Comparison of ENCODE assay signal across 9 cellular contexts in the genomic region with DNA sequence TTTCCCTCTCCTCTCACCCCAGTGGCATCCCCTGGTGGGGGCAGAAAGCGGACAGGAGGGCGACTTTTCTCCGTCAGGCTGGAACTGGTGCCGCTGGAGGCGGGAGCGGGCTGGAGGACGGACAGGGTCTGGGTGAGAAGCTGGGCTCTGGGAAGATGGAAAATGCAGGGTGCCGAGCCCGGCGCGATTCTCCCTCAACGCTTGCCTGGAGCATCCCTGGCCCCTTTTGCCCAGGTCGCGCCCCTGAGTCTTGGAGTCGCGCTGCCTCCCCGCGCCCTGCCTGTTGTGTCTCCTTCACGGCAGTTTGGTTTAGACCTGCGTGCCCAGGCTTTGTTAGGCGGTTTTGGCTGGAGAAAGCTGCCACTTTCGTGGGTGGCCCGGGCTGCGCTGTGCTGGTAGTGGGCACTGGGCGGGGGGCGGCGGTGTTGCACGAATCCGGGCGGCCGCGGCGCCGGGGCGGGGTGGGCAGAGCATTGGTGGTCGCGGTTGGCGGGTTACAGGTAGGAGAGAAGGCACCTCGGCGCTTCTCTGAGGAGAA. TPM values are rescaled to one million over a fixed set of nuclear protein-coding genes. Genes with fewer than 3 reads are reported as not detected.
DNase-seq lines count a peak whose midpoint lies in the region; ATAC-seq and TF ChIP-seq lines count a peak whose summit lies in the region.
"Had no signal": no experiment of that assay in that cellular context is flagged by ENCODE, and none has a peak within 500 bp of the region (broad histone marks: within the 10 kb centered on the region; RNA-seq: fewer than 3 reads in every experiment).

No MANE protein-coding gene starts in this region.

- CTCF ChIA-PET in CD4-positive, alpha-beta T cell (lab: Charles Lee) = no interaction called here

- peaks cover 49% of the 10 kb centered on the region for H3K27me3 ChIP-seq in left ventricle myocardium inferior (ENCODE audit: low read depth)
- peaks cover 0 to 56% (median 24%) of the 10 kb centered on the region in 3 donors for H3K27me3 ChIP-seq in psoas muscle (ENCODE audit: insufficient read depth in 3 of 3, low read length in 2 of 3)
- H3K27me3 ChIP-seq in CD4-positive, alpha-beta T cell (ENCODE audit: control insufficient read depth, insufficient read depth, low read length) = peaks cover 43% of the 10 kb centered on the region

- intact Hi-C loops in left ventricle myocardium inferior (cut with micrococcal nuclease) = no loop called here
- intact Hi-C loops in psoas muscle (cut with DNase I) = no loop called here
- intact Hi-C loops in CD4-positive, alpha-beta T cell (cut with DNase I, micrococcal nuclease) = no loop called here

- peaks cover 50% of the 10 kb centered on the region for H3K27me3 Mint-ChIP-seq in T-helper 2 cell treated with Interferon-gamma antibody and Interleukin-4, amounts not matched to agents 5 μg/mL and 100 μg/mL, for 36 hours (ENCODE audit: low read depth)
- peaks cover 45% of the 10 kb centered on the region for H3K27me3 Mint-ChIP-seq in CD4-positive, alpha-beta T cell

- H3K4me1 ChIP-seq in left ventricle myocardium inferior (peaks cover 46% of the 10 kb centered on the region), psoas muscle (no peaks in the 10 kb centered on the region)

- TF ChIP-seq CTCF in GM10266 (IDR thresholded peaks at IDR 0.05; ENCODE audit: control insufficient read depth, insufficient read depth, low read depth, missing control alignments) (no peak), left ventricle myocardium inferior (IDR thresholded peaks at IDR 0.05; ENCODE audit: borderline replicate concordance) (no peak), psoas muscle (IDR thresholded peaks at IDR 0.05) (no peak)
- TF ChIP-seq CTCF in CD4-positive, alpha-beta T cell (IDR thresholded peaks at IDR 0.05) = no peak

- H3K9ac ChIP-seq in SK-N-MC (ENCODE audit: insufficient read length) = no peak overlapping the region

- H3K9me3 ChIP-seq in SK-N-MC (ENCODE audit: low read depth, low read length) = no peaks in the 10 kb centered on the region
- no peaks in the 10 kb centered on the region for H3K9me3 ChIP-seq in left ventricle myocardium inferior (replicated peaks)
- no peaks in the 10 kb centered on the region for H3K9me3 ChIP-seq in psoas muscle
- no peaks in the 10 kb centered on the region for H3K9me3 ChIP-seq in CD4-positive, alpha-beta T cell (ENCODE audit: control insufficient read depth, low read length)

- ATAC-seq in psoas muscle (no peak), HG02759 (IDR thresholded peaks at IDR 0.05; ENCODE audit: unreplicated experiment) (no peak)
- ATAC-seq in CD4-positive, alpha-beta T cell (ENCODE audit: poor library complexity) = no peak
- ATAC-seq: GM12878 had no signal

- H3K36me3 ChIP-seq in SK-N-MC (ENCODE audit: insufficient read depth, low read length) (no peaks in the 10 kb centered on the region), left ventricle myocardium inferior (no peaks in the 10 kb centered on the region), psoas muscle (ENCODE audit: insufficient read depth in 1 of 2, low read depth in 1 of 2) (no peaks in the 10 kb centered on the region)

- H3K4me3 ChIP-seq in SK-N-MC = peak overlapping the region; percentile 95
- peak overlapping the region; percentile 78 for H3K4me3 ChIP-seq in left ventricle myocardium inferior
- H3K4me3 ChIP-seq in psoas muscle = peak overlapping the region; percentile 60
- H3K4me3 ChIP-seq: GM12878 had no signal

- H3K36me3 Mint-ChIP-seq in T-helper 2 cell treated with Interferon-gamma antibody and Interleukin-4, amounts not matched to agents 5 μg/mL and 100 μg/mL, for 36 hours (ENCODE audit: low read depth) = no peaks in the 10 kb centered on the region
- H3K36me3 Mint-ChIP-seq in CD4-positive, alpha-beta T cell (ENCODE audit: low read depth) = no peaks in the 10 kb centered on the region

- H3K4me3 Mint-ChIP-seq in T-helper 2 cell treated with Interferon-gamma antibody and Interleukin-4, amounts not matched to agents 5 μg/mL and 100 μg/mL, for 36 hours = no peak overlapping the region
- no peak overlapping the region for H3K4me3 Mint-ChIP-seq in CD4-positive, alpha-beta T cell

- no peaks in the 10 kb centered on the region for H3K9me3 Mint-ChIP-seq in T-helper 2 cell treated with Interferon-gamma antibody and Interleukin-4, amounts not matched to agents 5 μg/mL and 100 μg/mL, for 36 hours
- peaks cover 4% of the 10 kb centered on the region for H3K9me3 Mint-ChIP-seq in CD4-positive, alpha-beta T cell

- WGBS in psoas muscle, 3 donors = 1% methylated on average over 34 to 40 of the region's 40 CpGs

- POLR2A ChIA-PET in CD4-positive, alpha-beta T cell (lab: Charles Lee) = no interaction called here

- H3K4me1 Mint-ChIP-seq in T-helper 2 cell treated with Interferon-gamma antibody and Interleukin-4, amounts not matched to agents 5 μg/mL and 100 μg/mL, for 36 hours (ENCODE audit: low read depth) = peaks cover 1% of the 10 kb centered on the region
- no peaks in the 10 kb centered on the region for H3K4me1 Mint-ChIP-seq in CD4-positive, alpha-beta T cell (ENCODE audit: low read depth)

- H3K27ac ChIP-seq in SK-N-MC (no peak overlapping the region), left ventricle myocardium inferior (replicated peaks) (peak overlapping the region; percentile 53), psoas muscle (no peak overlapping the region)
- no peak overlapping the region for H3K27ac ChIP-seq in CD4-positive, alpha-beta T cell (ENCODE audit: low read depth, low read length)

- DNase-seq in GM10266 (ENCODE audit: extremely low spot score) = peak; percentile 10
- DNase-seq in SK-N-MC (ENCODE audit: low read depth, low spot score) = no peak
- peak; percentile 18 for DNase-seq in left ventricle myocardium inferior
- DNase-seq in psoas muscle = no peak
- no peak for DNase-seq in T-helper 2 cell treated with Interferon-gamma antibody and Interleukin-4, amounts not matched to agents 5 μg/mL and 100 μg/mL, for 36 hours (ENCODE audit: low spot score)
- DNase-seq in cortex of kidney (lab: John Stamatoyannopoulos, UW) = no peak
- DNase-seq in CD4-positive, alpha-beta T cell = no peak

- H3K27ac Mint-ChIP-seq in T-helper 2 cell treated with Interferon-gamma antibody and Interleukin-4, amounts not matched to agents 5 μg/mL and 100 μg/mL, for 36 hours = no peak overlapping the region
- H3K27ac Mint-ChIP-seq in CD4-positive, alpha-beta T cell = no peak overlapping the region

RNA-seq across cellular contexts. Expression of gene ADGRL3, which starts 2.0 kb away (rescaled TPM):
- total RNA-seq in left ventricle myocardium inferior = 6.1 TPM
- total RNA-seq in psoas muscle = 1 to 10 TPM in 1 of 4 donors, under 1 TPM in 3; 0.42 to 2.8 (median 0.64) TPM
- under 1 TPM; 0.06 to 0.16 (median 0.08) TPM for polyA plus RNA-seq in psoas muscle
- not detected for total RNA-seq in CD4-positive, alpha-beta T cell
- total RNA-seq: GM12878 had no signal

Comparison
In these comparisons a context has a peak if more than half of its experiments do, and no peak if none do; other contexts are left out.
1. DNase-seq: peak in GM10266 (single experiment) and left ventricle myocardium inferior (single experiment); none in SK-N-MC (single experiment), psoas muscle (0 of 2), T-helper 2 cell treated with Interferon-gamma antibody and Interleukin-4, amounts not matched to agents 5 μg/mL and 100 μg/mL, for 36 hours (single experiment), cortex of kidney (single experiment) and CD4-positive, alpha-beta T cell (0 of 10).
2. Peak in every context shown above with its lines, with median percentiles within 50 percentile points of each other: H3K4me3 ChIP-seq.